Comparison of ENCODE assay signal across 10 cellular contexts in the genomic region with DNA sequence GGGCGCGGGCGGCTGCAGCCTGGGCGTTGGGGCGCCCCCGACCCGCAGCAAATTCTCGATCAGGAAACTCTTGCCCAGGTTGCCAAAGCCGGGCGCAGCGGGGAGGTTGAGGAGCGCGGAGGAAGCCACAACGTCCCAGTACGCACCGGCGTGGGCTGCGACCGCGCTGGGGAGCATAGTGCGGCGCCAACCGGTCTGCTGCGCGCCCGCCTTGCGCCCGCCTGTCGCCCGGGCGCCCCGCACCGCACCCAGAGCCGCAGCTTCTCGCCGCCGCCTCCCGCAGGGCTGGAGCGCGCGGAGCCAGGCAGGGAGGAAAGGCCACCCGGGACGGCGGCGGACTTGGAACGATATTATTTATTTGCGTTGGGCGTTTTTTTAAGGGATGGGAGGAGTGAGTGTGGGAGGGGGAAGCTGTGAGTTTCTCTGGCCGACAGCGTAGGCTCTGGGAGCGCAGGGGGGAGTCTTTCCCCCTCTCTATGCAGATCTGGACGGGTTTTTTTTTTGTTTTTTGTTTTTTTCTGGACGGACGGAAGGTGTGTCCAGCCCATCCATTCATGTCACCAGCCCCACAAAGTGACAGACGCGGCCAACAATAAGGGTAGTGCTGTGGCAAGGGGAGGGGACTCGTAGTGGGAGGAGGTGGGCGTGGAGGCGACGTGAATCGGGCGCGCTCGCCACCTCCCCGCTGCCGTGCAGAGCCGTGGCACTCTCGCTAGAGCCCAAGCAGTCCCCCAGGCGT. TPM values are rescaled to one million over a fixed set of nuclear protein-coding genes. Genes with fewer than 3 reads are reported as not detected.
DNase-seq lines count a peak whose midpoint lies in the region; ATAC-seq and TF ChIP-seq lines count a peak whose summit lies in the region.
"Had no signal": no experiment of that assay in that cellular context is flagged by ENCODE, and none has a peak within 500 bp of the region (broad histone marks: within the 10 kb centered on the region; RNA-seq: fewer than 3 reads in every experiment).

Gene DBX2 (minus strand): TSS at position 349 of the 739 bp plus-strand sequence. CDS start 172 bp downstream, at position 177.

- peaks cover 8% of the 10 kb centered on the region for H3K36me3 Mint-ChIP-seq in Calu3 (ENCODE audit: insufficient read depth, unreplicated experiment)
- H3K36me3 Mint-ChIP-seq in naive thymus-derived CD4-positive, alpha-beta T cell, result no peaks in the 10 kb centered on the region
- no peaks in the 10 kb centered on the region for H3K36me3 Mint-ChIP-seq in naive thymus-derived CD8-positive, alpha-beta T cell

- H2AFZ ChIP-seq in osteoblast (ENCODE audit: low read length), result no peak within 1 kb of the TSS

- POLR2A ChIA-PET in naive thymus-derived CD4-positive, alpha-beta T cell (lab: Charles Lee), result no interaction called here
- POLR2A ChIA-PET in naive thymus-derived CD8-positive, alpha-beta T cell (lab: Charles Lee), result no interaction called here

- H3K27me3 ChIP-seq in NT2/D1 (ENCODE audit: insufficient read depth, insufficient read length) (peaks cover 61% of the 10 kb centered on the region), osteoblast (ENCODE audit: insufficient read depth, low read length) (peaks cover 34% of the 10 kb centered on the region)
- H3K27me3 ChIP-seq in naive thymus-derived CD4-positive, alpha-beta T cell (ENCODE audit: control insufficient read depth in 2 of 2, insufficient read depth in 2 of 2, low read length in 2 of 2), result peaks cover 0 to 3% of the 10 kb centered on the region in 2 donors

- no peaks in the 10 kb centered on the region for H3K79me2 ChIP-seq in osteoblast (ENCODE audit: insufficient read depth, low read length)

- peak within 1 kb of the TSS; percentile 79 for H3K9ac ChIP-seq in NT2/D1 (ENCODE audit: insufficient read length, low read depth)
- H3K9ac ChIP-seq: KMS-11 had no signal

- CTCF ChIA-PET in Calu3 (lab: Charles Lee), result no interaction called here
- CTCF ChIA-PET in naive thymus-derived CD4-positive, alpha-beta T cell (lab: Charles Lee), result interaction anchor here (0.9 kb wide), 1 partner anchor 12 kb away, joined by 3 read pairs; no protein-coding TSS in a partner anchor

- no peaks in the 10 kb centered on the region for H3K9me3 Mint-ChIP-seq in Calu3 (ENCODE audit: low read depth, unreplicated experiment)
- H3K9me3 Mint-ChIP-seq in naive thymus-derived CD4-positive, alpha-beta T cell, result peaks cover 0 to 3% (median 0%) of the 10 kb centered on the region in 11 donors
- H3K9me3 Mint-ChIP-seq in naive thymus-derived CD8-positive, alpha-beta T cell, result no peaks in the 10 kb centered on the region
- H3K9me3 Mint-ChIP-seq: activated T-cell treated with anti-CD3 and anti-CD28 coated beads, Interleukin-2, amount 50 U/mL, for 4 hours had no signal

- H3K36me3 ChIP-seq in NT2/D1 (ENCODE audit: insufficient read depth, insufficient read length, low read length) (no peaks in the 10 kb centered on the region), osteoblast (ENCODE audit: insufficient read depth, low read length) (no peaks in the 10 kb centered on the region)
- no peaks in the 10 kb centered on the region for H3K36me3 ChIP-seq in naive thymus-derived CD4-positive, alpha-beta T cell (ENCODE audit: control insufficient read depth in 2 of 3, insufficient read depth in 3 of 3, low read length in 3 of 3)

- no peak for TF ChIP-seq CTCF in Calu3 (IDR thresholded peaks at IDR 0.05; ENCODE audit: unreplicated experiment)
- TF ChIP-seq CTCF in fibroblast of pulmonary artery (IDR thresholded peaks at IDR 0.05; ENCODE audit: low read length, missing control alignments), result no peak
- no peak for TF ChIP-seq CTCF in osteoblast (IDR thresholded peaks at IDR 0.05; ENCODE audit: extremely low read depth, low read depth, low read length)

- H3K4me3 Mint-ChIP-seq in Calu3 (ENCODE audit: low read depth, unreplicated experiment), result peak within 1 kb of the TSS; percentile 85
- peak within 1 kb of the TSS in 3 of 10 donors; percentile 4 to 32 (median 27) for H3K4me3 Mint-ChIP-seq in naive thymus-derived CD4-positive, alpha-beta T cell
- peak within 1 kb of the TSS in 5 of 10 donors; percentile 18 to 48 (median 36) for H3K4me3 Mint-ChIP-seq in naive thymus-derived CD8-positive, alpha-beta T cell
- H3K4me3 Mint-ChIP-seq: activated T-cell treated with anti-CD3 and anti-CD28 coated beads, Interleukin-2, amount 50 U/mL, for 4 hours had no signal

- H3K27ac ChIP-seq in osteoblast (ENCODE audit: low read depth, low read length), result no peak within 1 kb of the TSS
- no peak within 1 kb of the TSS for H3K27ac ChIP-seq in naive thymus-derived CD4-positive, alpha-beta T cell (ENCODE audit: low read depth, low read length)
- H3K27ac ChIP-seq: KMS-11 had no signal

- H3K4me2 ChIP-seq in osteoblast (ENCODE audit: insufficient read depth, low read length), result peak within 1 kb of the TSS; percentile 67
- H3K4me2 ChIP-seq: KMS-11 had no signal

- no peaks in the 10 kb centered on the region for H4K20me1 ChIP-seq in osteoblast (ENCODE audit: insufficient read depth, low read length)

- intact Hi-C loops in Calu3 (cut with micrococcal nuclease; ENCODE audit: unreplicated experiment), result no loop called here
- intact Hi-C loops in naive thymus-derived CD4-positive, alpha-beta T cell (cut with micrococcal nuclease), result no loop called here

- H3K9me3 ChIP-seq in NT2/D1 (ENCODE audit: insufficient read depth, low read length), result no peaks in the 10 kb centered on the region
- no peaks in the 10 kb centered on the region for H3K9me3 ChIP-seq in osteoblast (ENCODE audit: low read depth, low read length)
- no peaks in the 10 kb centered on the region for H3K9me3 ChIP-seq in naive thymus-derived CD4-positive, alpha-beta T cell (ENCODE audit: control insufficient read depth in 2 of 3, low read length in 3 of 3)

- no TSS peak for BruUV-seq in Calu3 (replicated peaks; lab: Mats Ljungman, UMichigan)

- ATAC-seq in GM18520 (IDR thresholded peaks at IDR 0.05; ENCODE audit: unreplicated experiment), result no peak
- no peak for ATAC-seq in HG03025 (IDR thresholded peaks at IDR 0.05; ENCODE audit: low FRiP score, unreplicated experiment)
- no peak for ATAC-seq in naive thymus-derived CD4-positive, alpha-beta T cell
- no peak for ATAC-seq in naive thymus-derived CD8-positive, alpha-beta T cell

- H3K27me3 Mint-ChIP-seq in Calu3 (ENCODE audit: unreplicated experiment), result peaks cover 35% of the 10 kb centered on the region
- peaks cover 51 to 66% (median 59%) of the 10 kb centered on the region in 5 donors for H3K27me3 Mint-ChIP-seq in naive thymus-derived CD4-positive, alpha-beta T cell
- peaks cover 19 to 67% (median 41%) of the 10 kb centered on the region in 5 donors for H3K27me3 Mint-ChIP-seq in naive thymus-derived CD8-positive, alpha-beta T cell

- H3K4me3 ChIP-seq in NT2/D1 (ENCODE audit: insufficient read length, low read depth) (peak within 1 kb of the TSS; percentile 70), fibroblast of pulmonary artery (replicated peaks; ENCODE audit: low read depth, low read length) (peak within 1 kb of the TSS; percentile 39), osteoblast (ENCODE audit: insufficient read depth, low read length) (peak within 1 kb of the TSS; percentile 50)
- no peak within 1 kb of the TSS for H3K4me3 ChIP-seq in naive thymus-derived CD4-positive, alpha-beta T cell (ENCODE audit: low read length)

- no peaks in the 10 kb centered on the region for H3K4me1 Mint-ChIP-seq in Calu3 (ENCODE audit: low read depth, unreplicated experiment)
- H3K4me1 Mint-ChIP-seq in naive thymus-derived CD4-positive, alpha-beta T cell, result peaks cover 0 to 6% (median 0%) of the 10 kb centered on the region in 7 donors
- peaks cover 2 to 9% (median 5%) of the 10 kb centered on the region in 4 donors for H3K4me1 Mint-ChIP-seq in naive thymus-derived CD8-positive, alpha-beta T cell

- peak within 1 kb of the TSS; percentile 17 for H3K27ac Mint-ChIP-seq in Calu3 (ENCODE audit: unreplicated experiment)
- H3K27ac Mint-ChIP-seq in naive thymus-derived CD4-positive, alpha-beta T cell, result peak within 1 kb of the TSS in 1 of 9 donors; percentile 51
- no peak within 1 kb of the TSS for H3K27ac Mint-ChIP-seq in naive thymus-derived CD8-positive, alpha-beta T cell

- DNase-seq in Calu3 (peak; percentile 4), NT2/D1 (ENCODE audit: low read depth, low spot score) (no peak), fibroblast of pulmonary artery (ENCODE audit: low read depth) (no peak), osteoblast (ENCODE audit: insufficient read length, low spot score, missing footprints) (peak; percentile 58)
- no peak for DNase-seq in naive thymus-derived CD4-positive, alpha-beta T cell
- DNase-seq in naive thymus-derived CD8-positive, alpha-beta T cell, result no peak
- DNase-seq: activated T-cell treated with anti-CD3 and anti-CD28 coated beads, Interleukin-2, amount 50 U/mL, for 4 hours had no signal

- H3K4me1 ChIP-seq in NT2/D1 (ENCODE audit: insufficient read depth, insufficient read length) (no peaks in the 10 kb centered on the region), osteoblast (ENCODE audit: insufficient read depth, low read length) (no peaks in the 10 kb centered on the region)
- no peaks in the 10 kb centered on the region for H3K4me1 ChIP-seq in naive thymus-derived CD4-positive, alpha-beta T cell (ENCODE audit: control insufficient read depth in 2 of 2, insufficient read depth in 2 of 2, low read length in 2 of 2)

RNA-seq across cellular contexts. Expression of gene DBX2, which starts in this region (rescaled TPM):
- total RNA-seq in Calu3 (2022), result not detected in 2 replicates
- total RNA-seq in osteoblast, result not detected in 2 replicates
- not detected for total RNA-seq in naive thymus-derived CD4-positive, alpha-beta T cell
- not detected for polyA plus RNA-seq in naive thymus-derived CD4-positive, alpha-beta T cell
- not detected for total RNA-seq in naive thymus-derived CD8-positive, alpha-beta T cell
- not detected for polyA plus RNA-seq in naive thymus-derived CD8-positive, alpha-beta T cell
- total RNA-seq: activated T-cell treated with anti-CD3 and anti-CD28 coated beads, Interleukin-2, amount 50 U/mL, for 4 hours had no signal

Comparison
In these comparisons a context has a peak if more than half of its experiments do, and no peak if none do; other contexts are left out.
1. Peak in DNase-seq in Calu3; RNA of the gene not detected or under 1 TPM.
2. Peak in DNase-seq, H3K4me3 ChIP-seq and H3K4me2 ChIP-seq in osteoblast; RNA of the gene not detected or under 1 TPM.